In the genomic region with DNA sequence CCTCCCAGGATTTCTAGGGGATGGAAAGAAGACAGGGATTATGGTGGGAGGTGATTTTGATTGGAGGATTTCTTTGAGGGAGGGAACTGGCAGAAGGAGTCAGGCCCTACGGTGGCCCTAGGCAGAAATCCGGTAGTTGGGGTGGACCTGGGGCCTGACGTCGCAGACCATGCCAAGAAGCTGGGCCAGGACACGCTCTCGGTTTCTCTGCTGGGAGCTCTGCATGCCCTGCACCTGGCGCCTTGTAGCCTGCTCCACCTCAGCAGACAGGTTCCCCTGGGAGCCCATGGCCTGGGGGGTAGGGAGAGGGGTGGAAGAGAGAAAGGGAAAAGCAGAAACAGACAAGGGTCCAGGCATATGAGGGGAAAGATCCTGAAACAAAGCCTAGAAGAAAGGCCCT, we compare ENCODE assay signal across 25 cellular contexts. TPM values are rescaled to one million over a fixed set of nuclear protein-coding genes. Genes with fewer than 3 reads are reported as not detected.
A peak's percentile ranks its signal among the peaks of the same experiment; 100 is the strongest.
DNase-seq lines count a peak whose midpoint lies in the region; ATAC-seq and TF ChIP-seq lines count a peak whose summit lies in the region.
"Had no signal": no experiment of that assay in that cellular context is flagged by ENCODE, and none has a peak within 500 bp of the region (broad histone marks: within the 10 kb centered on the region; RNA-seq: fewer than 3 reads in every experiment).

No MANE protein-coding gene starts in this region.

- H3K27me3 ChIP-seq in BE2C, result no peaks in the 10 kb centered on the region
- no peaks in the 10 kb centered on the region for H3K27me3 ChIP-seq in psoas muscle (ENCODE audit: insufficient read depth in 3 of 3, low read length in 2 of 3)
- H3K27me3 ChIP-seq: breast epithelium, right atrium auricular region, suprapubic skin had no signal

- peak overlapping the region; percentile 6 for H3K4me3 Mint-ChIP-seq in activated T-helper 2 cell treated with anti-CD3 and anti-CD28 coated beads, Interferon-gamma antibody, Interleukin-2, Interleukin-4, amounts not matched to agents 10 μg/mL and 5 μg/mL and 100 μg/mL, durations not matched to agents 14 hours and 24 hours and 36 hours (ENCODE audit: low read depth)
- peak overlapping the region; percentile 83 to 89 (median 84) for H3K4me3 Mint-ChIP-seq in nephron
- H3K4me3 Mint-ChIP-seq: activated CD8-positive, alpha-beta T cell treated with anti-CD3 and anti-CD28 coated beads for 36 hours had no signal

- CTCF ChIA-PET in HEK293 (lab: Yijun Ruan, JAX), result interaction anchor here (1.5 to 13.9 kb wide), 4 partner anchors 37 to 78 kb away, joined by 3 to 431 read pairs (median 35); a partner anchor contains a TSS
- CTCF ChIA-PET in RWPE1 (lab: Yijun Ruan, JAX), result interaction anchor here (0.6 to 6.3 kb wide), 2 partner anchors 53 to 107 kb away, joined by 4 to 96 read pairs; a partner anchor contains a TSS

- H3K27me3 Mint-ChIP-seq in activated T-helper 2 cell treated with anti-CD3 and anti-CD28 coated beads, Interferon-gamma antibody, Interleukin-2, Interleukin-4, amounts not matched to agents 10 μg/mL and 5 μg/mL and 100 μg/mL, durations not matched to agents 14 hours and 24 hours and 36 hours (ENCODE audit: low read depth), result no peaks in the 10 kb centered on the region
- H3K27me3 Mint-ChIP-seq in nephron (ENCODE audit: low read depth), result no peaks in the 10 kb centered on the region
- H3K27me3 Mint-ChIP-seq: activated CD8-positive, alpha-beta T cell treated with anti-CD3 and anti-CD28 coated beads for 36 hours; naive thymus-derived CD8-positive, alpha-beta T cell had no signal

- no peaks in the 10 kb centered on the region for H3K9me3 Mint-ChIP-seq in activated T-helper 2 cell treated with anti-CD3 and anti-CD28 coated beads, Interferon-gamma antibody, Interleukin-2, Interleukin-4, amounts not matched to agents 10 μg/mL and 5 μg/mL and 100 μg/mL, durations not matched to agents 14 hours and 24 hours and 36 hours
- H3K9me3 Mint-ChIP-seq in nephron, result no peaks in the 10 kb centered on the region
- H3K9me3 Mint-ChIP-seq: activated CD8-positive, alpha-beta T cell treated with anti-CD3 and anti-CD28 coated beads for 36 hours; naive thymus-derived CD8-positive, alpha-beta T cell had no signal

- H3K36me3 ChIP-seq in BE2C, result peaks cover 15% of the 10 kb centered on the region
- peaks cover 16 to 32% of the 10 kb centered on the region in 2 experiments; a peak in 2 of 3 replicates for H3K36me3 ChIP-seq in HEK293 (ENCODE audit: control insufficient read depth in 2 of 2, insufficient read depth in 1 of 2, low read length in 2 of 2)
- H3K36me3 ChIP-seq in psoas muscle (ENCODE audit: insufficient read depth in 1 of 2, low read depth in 1 of 2), result peaks cover 4 to 18% of the 10 kb centered on the region in 2 donors
- H3K36me3 ChIP-seq: breast epithelium had no signal

- TF ChIP-seq CTCF in BE2C (IDR thresholded peaks at IDR 0.05; ENCODE audit: low read depth, low read length) (no peak), HEK293 (tag by site-specific recombination; IDR thresholded peaks at IDR 0.05) (no peak), nephron (IDR thresholded peaks at IDR 0.05; ENCODE audit: unreplicated experiment in 3 of 3) (no peak), RWPE1 (conservative IDR thresholded peaks at IDR 0.05; ENCODE audit: low read depth) (no peak), coronary artery (IDR thresholded peaks at IDR 0.05) (no peak), psoas muscle (IDR thresholded peaks at IDR 0.05) (no peak)

- no peak overlapping the region for H3K27ac Mint-ChIP-seq in activated T-helper 2 cell treated with anti-CD3 and anti-CD28 coated beads, Interferon-gamma antibody, Interleukin-2, Interleukin-4, amounts not matched to agents 10 μg/mL and 5 μg/mL and 100 μg/mL, durations not matched to agents 14 hours and 24 hours and 36 hours
- H3K27ac Mint-ChIP-seq in nephron, result peak overlapping the region in 2 of 3 experiments; percentile 5 to 48
- H3K27ac Mint-ChIP-seq: activated CD8-positive, alpha-beta T cell treated with anti-CD3 and anti-CD28 coated beads for 36 hours had no signal

- DNase-seq in BE2C (no peak), RWPE1 (ENCODE audit: low spot score) (no peak), coronary artery (ENCODE audit: low spot score) (no peak), psoas muscle (no peak)
- DNase-seq in activated T-helper 2 cell treated with anti-CD3 and anti-CD28 coated beads, Interferon-gamma antibody, Interleukin-2, Interleukin-4, amounts not matched to agents 10 μg/mL and 5 μg/mL and 100 μg/mL, durations not matched to agents 14 hours and 24 hours and 36 hours (ENCODE audit: low spot score), result no peak
- DNase-seq: activated CD4-positive, CD25-positive, alpha-beta regulatory T cell; activated CD8-positive, alpha-beta T cell treated with anti-CD3 and anti-CD28 coated beads for 36 hours; activated T-cell treated with anti-CD3 and anti-CD28 coated beads, Interleukin-2, amount 50 U/mL, for 1 hour; Caco-2; dermis blood vessel endothelial cell; EL; foreskin melanocyte; KBM-7; kidney glomerular epithelial cell; naive thymus-derived CD8-positive, alpha-beta T cell; NCI-H1092 treated with DMSO at 0.1 percent for 48 hours; SIG-M5 had no signal

- H3K4me3 ChIP-seq in BE2C (ENCODE audit: low read depth, low read length), result peak overlapping the region; percentile 69; the same call in 1 of the 2 replicates
- H3K4me3 ChIP-seq in HEK293 (ENCODE audit: low read depth, low read length), result no peak overlapping the region
- no peak overlapping the region for H3K4me3 ChIP-seq in coronary artery
- H3K4me3 ChIP-seq in psoas muscle, result no peak overlapping the region
- H3K4me3 ChIP-seq: right atrium auricular region, suprapubic skin had no signal

- H3K4me1 ChIP-seq in BE2C (no peaks in the 10 kb centered on the region), HEK293 (ENCODE audit: control insufficient read depth, insufficient read depth, low read length) (peaks cover 2% of the 10 kb centered on the region; the same call in 1 of the 2 replicates), psoas muscle (peaks cover 24% of the 10 kb centered on the region)

- 61 to 69% (median 66%) methylated on average over 7 of the region's 7 CpGs for WGBS in psoas muscle, 3 donors

- POLR2A ChIA-PET in HEK293 (lab: Yijun Ruan, JAX) (interaction anchor here (0.6 to 3.1 kb wide), 2 partner anchors 129 to 282 kb away, joined by 4 to 20 read pairs; a partner anchor contains a TSS), RWPE1 (lab: Yijun Ruan, JAX; ENCODE audit: low non-redundant PET) (no interaction called here)

- peaks cover 19% of the 10 kb centered on the region for H3K36me3 Mint-ChIP-seq in activated T-helper 2 cell treated with anti-CD3 and anti-CD28 coated beads, Interferon-gamma antibody, Interleukin-2, Interleukin-4, amounts not matched to agents 10 μg/mL and 5 μg/mL and 100 μg/mL, durations not matched to agents 14 hours and 24 hours and 36 hours (ENCODE audit: low read depth)
- H3K36me3 Mint-ChIP-seq in nephron (ENCODE audit: low read depth), result peaks cover 24% of the 10 kb centered on the region

- H3K4me1 Mint-ChIP-seq in activated T-helper 2 cell treated with anti-CD3 and anti-CD28 coated beads, Interferon-gamma antibody, Interleukin-2, Interleukin-4, amounts not matched to agents 10 μg/mL and 5 μg/mL and 100 μg/mL, durations not matched to agents 14 hours and 24 hours and 36 hours (ENCODE audit: low read depth), result peaks cover 30% of the 10 kb centered on the region
- peaks cover 41% of the 10 kb centered on the region for H3K4me1 Mint-ChIP-seq in nephron

- no peaks in the 10 kb centered on the region for H3K9me3 ChIP-seq in BE2C
- no peaks in the 10 kb centered on the region for H3K9me3 ChIP-seq in HEK293 (ENCODE audit: control insufficient read depth, insufficient read depth, low read depth, low read length)
- no peaks in the 10 kb centered on the region for H3K9me3 ChIP-seq in psoas muscle
- H3K9me3 ChIP-seq: breast epithelium, Caco-2, right atrium auricular region, suprapubic skin had no signal

- intact Hi-C loops in activated T-helper 2 cell treated with anti-CD3 and anti-CD28 coated beads, Interferon-gamma antibody, Interleukin-2, Interleukin-4, amounts not matched to agents 10 μg/mL and 5 μg/mL and 100 μg/mL, durations not matched to agents 14 hours and 24 hours and 36 hours (cut with micrococcal nuclease), result loop anchor here (5.0 to 10.0 kb wide), 2 partner anchors 287 to 930 kb away; a partner anchor contains a TSS
- intact Hi-C loops in psoas muscle (cut with DNase I), result loop anchor here (5.0 to 10.0 kb wide), 7 partner anchors 37 to 420 kb away; a partner anchor contains a TSS

- ATAC-seq in psoas muscle, result no peak
- ATAC-seq: activated CD8-positive, alpha-beta T cell treated with anti-CD3 and anti-CD28 coated beads for 36 hours; naive thymus-derived CD8-positive, alpha-beta T cell had no signal

- H3K27ac ChIP-seq in HEK293 (ENCODE audit: extremely low read depth, low read depth, low read length) (no peak overlapping the region), RWPE1 (no peak overlapping the region), coronary artery (no peak overlapping the region), psoas muscle (no peak overlapping the region)
- H3K27ac ChIP-seq: breast epithelium, epithelial cell of prostate, right atrium auricular region, suprapubic skin had no signal

RNA-seq across cellular contexts. Expression of a gene that starts 1.1 kb away (rescaled TPM):
- 47.5 TPM for polyA plus RNA-seq in BE2C (2012; ENCODE audit: insufficient read depth, insufficient read length, low read depth)
- 0.69 and 0.82 TPM in 2 replicates for total RNA-seq in activated T-helper 2 cell treated with anti-CD3 and anti-CD28 coated beads, Interferon-gamma antibody, Interleukin-2, Interleukin-4, amounts not matched to agents 10 μg/mL and 5 μg/mL and 100 μg/mL, durations not matched to agents 14 hours and 24 hours and 36 hours
- 1 to 10 TPM in 2 of 4 donors, under 1 TPM in 2; 0.66 to 2.8 (median 0.94) TPM for total RNA-seq in psoas muscle
- 1 to 10 TPM in 2 of 3 donors, under 1 TPM in 1; 0.95 to 4.7 (median 1.7) TPM for polyA plus RNA-seq in psoas muscle

RNA-seq across cellular contexts. Expression of a gene that starts 2.1 kb away (rescaled TPM):
- polyA plus RNA-seq in BE2C (2012; ENCODE audit: insufficient read depth, insufficient read length, low read depth), result 66.2 TPM
- 15.7 and 17.6 TPM in 2 replicates for total RNA-seq in activated T-helper 2 cell treated with anti-CD3 and anti-CD28 coated beads, Interferon-gamma antibody, Interleukin-2, Interleukin-4, amounts not matched to agents 10 μg/mL and 5 μg/mL and 100 μg/mL, durations not matched to agents 14 hours and 24 hours and 36 hours
- total RNA-seq in psoas muscle, result 10 to 100 TPM; 13.7 to 19.1 (median 15.4) TPM
- 10 to 100 TPM; 20.8 to 29.3 (median 21.6) TPM for polyA plus RNA-seq in psoas muscle

RNA-seq across cellular contexts. Expression of a gene that starts 3.5 kb away (rescaled TPM):
- 635 TPM for polyA plus RNA-seq in BE2C (2012; ENCODE audit: insufficient read depth, insufficient read length, low read depth)
- 579 and 583 TPM in 2 replicates for total RNA-seq in activated T-helper 2 cell treated with anti-CD3 and anti-CD28 coated beads, Interferon-gamma antibody, Interleukin-2, Interleukin-4, amounts not matched to agents 10 μg/mL and 5 μg/mL and 100 μg/mL, durations not matched to agents 14 hours and 24 hours and 36 hours
- 100 to 1,000 TPM; 141 to 186 (median 165) TPM for total RNA-seq in psoas muscle
- 100 to 1,000 TPM; 128 to 174 (median 134) TPM for polyA plus RNA-seq in psoas muscle

RNA-seq across cellular contexts. Expression of a gene that starts 16.5 kb away (rescaled TPM):
- polyA plus RNA-seq in BE2C (2012; ENCODE audit: insufficient read depth, insufficient read length, low read depth), result 0.46 TPM
- total RNA-seq in activated T-helper 2 cell treated with anti-CD3 and anti-CD28 coated beads, Interferon-gamma antibody, Interleukin-2, Interleukin-4, amounts not matched to agents 10 μg/mL and 5 μg/mL and 100 μg/mL, durations not matched to agents 14 hours and 24 hours and 36 hours, result not detected in 2 replicates
- not detected for total RNA-seq in psoas muscle
- not detected for polyA plus RNA-seq in psoas muscle
- total RNA-seq: activated CD8-positive, alpha-beta T cell treated with anti-CD3 and anti-CD28 coated beads for 36 hours; breast epithelium; Caco-2; dermis blood vessel endothelial cell; mesenteric fat pad; naive thymus-derived CD8-positive, alpha-beta T cell; right atrium auricular region; suprapubic skin; T-helper 2 cell treated with Interferon-gamma antibody and Interleukin-4, amounts not matched to agents 100 ng/mL and 5 ng/mL, for 36 hours had no signal
- polyA plus RNA-seq: naive thymus-derived CD8-positive, alpha-beta T cell had no signal

RNA-seq across cellular contexts. Expression of a gene that starts 26.8 kb away (rescaled TPM):
- polyA plus RNA-seq in BE2C (2012; ENCODE audit: insufficient read depth, insufficient read length, low read depth), result not detected
- total RNA-seq in activated T-helper 2 cell treated with anti-CD3 and anti-CD28 coated beads, Interferon-gamma antibody, Interleukin-2, Interleukin-4, amounts not matched to agents 10 μg/mL and 5 μg/mL and 100 μg/mL, durations not matched to agents 14 hours and 24 hours and 36 hours, result 293 and 308 TPM in 2 replicates
- not detected for total RNA-seq in psoas muscle
- polyA plus RNA-seq in psoas muscle, result under 1 TPM in 2 of 3 donors, not detected in 1; 0.05 to 0.10 TPM
- total RNA-seq: Caco-2, dermis blood vessel endothelial cell, mesenteric fat pad, right atrium auricular region had no signal
